Comparison of ENCODE assay signal across 23 cellular contexts in genomic region chr11:94830722-94831121, GRCh38.
DNase-seq lines count a peak whose midpoint lies in the region; ATAC-seq and TF ChIP-seq lines count a peak whose summit lies in the region.
"Had no signal": no experiment of that assay in that cellular context is flagged by ENCODE, and none has a peak within 500 bp of the region (broad histone marks: within the 10 kb centered on the region; RNA-seq: fewer than 3 reads in every experiment).

No MANE protein-coding gene starts in this region.

- TF ChIP-seq CTCF in HFFc6 (IDR thresholded peaks at IDR 0.05): no peak
- no peak for TF ChIP-seq CTCF in osteoblast (IDR thresholded peaks at IDR 0.05; ENCODE audit: extremely low read depth, low read depth, low read length)

- H3K36me3 Mint-ChIP-seq in HFFc6 (ENCODE audit: low read depth): peaks cover 50% of the 10 kb centered on the region
- no peaks in the 10 kb centered on the region for H3K36me3 Mint-ChIP-seq in activated CD8-positive, alpha-beta memory T cell treated with anti-CD3 and anti-CD28 coated beads, Interleukin-2, amount 10 ng/mL, durations not matched to agents 7 days and 5 days

- H3K4me3 Mint-ChIP-seq in HFFc6: no peak overlapping the region
- H3K4me3 Mint-ChIP-seq in activated CD8-positive, alpha-beta memory T cell treated with anti-CD3 and anti-CD28 coated beads, Interleukin-2, amount 10 ng/mL, durations not matched to agents 7 days and 5 days: no peak overlapping the region
- H3K4me3 Mint-ChIP-seq: CD4-positive, alpha-beta T cell had no signal

- peaks cover 4% of the 10 kb centered on the region for H3K79me2 ChIP-seq in ACC112 (ENCODE audit: control insufficient read depth, insufficient read depth, low read length, unreplicated experiment)
- peaks cover 33% of the 10 kb centered on the region for H3K79me2 ChIP-seq in osteoblast (ENCODE audit: insufficient read depth, low read length)

- H3K4me1 Mint-ChIP-seq in HFFc6 (ENCODE audit: low read depth): peaks cover 60% of the 10 kb centered on the region
- no peaks in the 10 kb centered on the region for H3K4me1 Mint-ChIP-seq in activated CD8-positive, alpha-beta memory T cell treated with anti-CD3 and anti-CD28 coated beads, Interleukin-2, amount 10 ng/mL, durations not matched to agents 7 days and 5 days

- H3K9me3 Mint-ChIP-seq in HFFc6: no peaks in the 10 kb centered on the region
- no peaks in the 10 kb centered on the region for H3K9me3 Mint-ChIP-seq in activated CD8-positive, alpha-beta memory T cell treated with anti-CD3 and anti-CD28 coated beads, Interleukin-2, amount 10 ng/mL, durations not matched to agents 7 days and 5 days (ENCODE audit: low read depth)
- H3K9me3 Mint-ChIP-seq: CD4-positive, alpha-beta T cell had no signal

- H3K4me3 ChIP-seq in ACC112 (ENCODE audit: low read depth, low read length) (no peak overlapping the region), osteoblast (ENCODE audit: insufficient read depth, low read length) (no peak overlapping the region)
- H3K4me3 ChIP-seq: BLaER1 treated with 17β-estradiol and CSF1 and Interleukin-3, amounts not matched to agents 10 nM and 100 nM; SJCRH30 had no signal

- H3K9me3 ChIP-seq in osteoblast (ENCODE audit: low read depth, low read length): no peaks in the 10 kb centered on the region
- H3K9me3 ChIP-seq: SJCRH30 had no signal

- CTCF ChIA-PET in activated CD8-positive, alpha-beta memory T cell treated with anti-CD3 and anti-CD28 coated beads, Interleukin-2, amount 10 ng/mL, durations not matched to agents 7 days and 5 days (lab: Charles Lee): no interaction called here

- H3K4me1 ChIP-seq in ACC112 (ENCODE audit: control insufficient read depth, insufficient read depth, low read length, unreplicated experiment) (peaks cover 26% of the 10 kb centered on the region), osteoblast (ENCODE audit: insufficient read depth, low read length) (peaks cover 18% of the 10 kb centered on the region)
- H3K4me1 ChIP-seq: SJCRH30 had no signal

- peak overlapping the region; percentile 57 for H3K27ac Mint-ChIP-seq in HFFc6
- no peak overlapping the region for H3K27ac Mint-ChIP-seq in activated CD8-positive, alpha-beta memory T cell treated with anti-CD3 and anti-CD28 coated beads, Interleukin-2, amount 10 ng/mL, durations not matched to agents 7 days and 5 days
- H3K27ac Mint-ChIP-seq: CD4-positive, alpha-beta T cell had no signal

- H3K27me3 ChIP-seq in ACC112 (ENCODE audit: insufficient read depth, low read length): no peaks in the 10 kb centered on the region
- no peaks in the 10 kb centered on the region for H3K27me3 ChIP-seq in osteoblast (ENCODE audit: insufficient read depth, low read length)
- H3K27me3 ChIP-seq: BLaER1 treated with 17β-estradiol and CSF1 and Interleukin-3, amounts not matched to agents 10 nM and 100 nM; SJCRH30 had no signal

- DNase-seq in HFFc6: no peak
- no peak for DNase-seq in epithelial cell of prostate (ENCODE audit: low read depth, low spot score)
- no peak for DNase-seq in osteoblast (ENCODE audit: insufficient read length, low spot score, missing footprints)
- DNase-seq in COLO668 (lab: John Stamatoyannopoulos, UW; ENCODE audit: unreplicated experiment): no peak
- no peak for DNase-seq in activated CD8-positive, alpha-beta memory T cell treated with anti-CD3 and anti-CD28 coated beads, Interleukin-2, amount 10 ng/mL, durations not matched to agents 7 days and 5 days
- no peak for DNase-seq in effector CD4-positive, alpha-beta T cell
- DNase-seq: CD4-positive, alpha-beta T cell; COR-L47; HCEC 1CT; Karpas-422; NCI-H1092 treated with DMSO at 0.1 percent for 48 hours; NCI-H1436; NCI-H187; NCI-H2171 treated with DMSO at 0.1 percent for 48 hours; NCI-H345; NCI-H510A treated with DMSO at 0.1 percent for 48 hours; SJCRH30 had no signal

- no peaks in the 10 kb centered on the region for H3K27me3 Mint-ChIP-seq in HFFc6 (ENCODE audit: insufficient read depth)
- peaks cover 16% of the 10 kb centered on the region for H3K27me3 Mint-ChIP-seq in activated CD8-positive, alpha-beta memory T cell treated with anti-CD3 and anti-CD28 coated beads, Interleukin-2, amount 10 ng/mL, durations not matched to agents 7 days and 5 days
- H3K27me3 Mint-ChIP-seq: CD4-positive, alpha-beta T cell had no signal

- no peak for ATAC-seq in GM18868 (IDR thresholded peaks at IDR 0.05; ENCODE audit: unreplicated experiment)
- no peak for ATAC-seq in activated CD8-positive, alpha-beta memory T cell treated with anti-CD3 and anti-CD28 coated beads, Interleukin-2, amount 10 ng/mL, durations not matched to agents 7 days and 5 days
- ATAC-seq: Right ventricle myocardium inferior, SK-N-SH treated with all-trans-retinoic acid at 6 μM for 48 hours had no signal

- peaks cover 45% of the 10 kb centered on the region for H3K36me3 ChIP-seq in ACC112 (ENCODE audit: insufficient read depth, low read length)
- peaks cover 48% of the 10 kb centered on the region for H3K36me3 ChIP-seq in osteoblast (ENCODE audit: insufficient read depth, low read length)

- H3K27ac ChIP-seq in ACC112 (ENCODE audit: low read depth, low read length) (peak overlapping the region; percentile 45), epithelial cell of prostate (peak overlapping the region; percentile 14), osteoblast (ENCODE audit: low read depth, low read length) (no peak overlapping the region)
- H3K27ac ChIP-seq: BLaER1 treated with 17β-estradiol and CSF1 and Interleukin-3, amounts not matched to agents 10 nM and 100 nM; HL-60; SJCRH30 had no signal

- no peak overlapping the region for H2AFZ ChIP-seq in ACC112 (ENCODE audit: low read length, unreplicated experiment)
- no peak overlapping the region for H2AFZ ChIP-seq in osteoblast (ENCODE audit: low read length)

- H3K4me2 ChIP-seq in osteoblast (ENCODE audit: insufficient read depth, low read length): peak overlapping the region; percentile 19
- H3K4me2 ChIP-seq: BLaER1 treated with 17β-estradiol and CSF1 and Interleukin-3, amounts not matched to agents 10 nM and 100 nM had no signal

- H4K20me1 ChIP-seq in osteoblast (ENCODE audit: insufficient read depth, low read length): peaks cover 9% of the 10 kb centered on the region
